Comparison of ENCODE assay signal across 22 cellular contexts in genomic region chr20:25253606-25254275, GRCh38. TPM values are rescaled to one million over a fixed set of nuclear protein-coding genes. Genes with fewer than 3 reads are reported as not detected.
DNase-seq lines count a peak whose midpoint lies in the region; ATAC-seq, FAIRE-seq and TF ChIP-seq lines count a peak whose summit lies in the region.
"Had no signal": no experiment of that assay in that cellular context is flagged by ENCODE, and none has a peak within 500 bp of the region (broad histone marks: within the 10 kb centered on the region; RNA-seq: fewer than 3 reads in every experiment).

No MANE protein-coding gene starts in this region.

- peaks cover 95% of the 10 kb centered on the region for H3K4me1 ChIP-seq in left ventricle myocardium inferior

- no peaks in the 10 kb centered on the region for H3K27me3 ChIP-seq in left ventricle myocardium inferior (ENCODE audit: low read depth)
- H3K27me3 ChIP-seq: gastroesophageal sphincter, upper lobe of left lung had no signal

- FAIRE-seq in HTR-8/SVneo (lab: Jason Lieb, UNC), result no peak
- FAIRE-seq: colon had no signal

- DNase-seq in left ventricle myocardium inferior, result no peak
- DNase-seq in left cardiac atrium, result no peak
- peak; percentile 43 for DNase-seq in kidney glomerular epithelial cell (lab: John Stamatoyannopoulos, UW)
- DNase-seq in HTR-8/SVneo (ENCODE audit: insufficient read length, low spot score), result no peak
- no peak for DNase-seq in UCSD-AML1 (lab: John Stamatoyannopoulos, UW; ENCODE audit: unreplicated experiment)
- no peak for DNase-seq in DMS53 treated with DMSO at 0.1 percent for 48 hours (lab: John Stamatoyannopoulos, UW; ENCODE audit: unreplicated experiment)
- no peak for DNase-seq in NCI-H1694 (lab: John Stamatoyannopoulos, UW)
- DNase-seq: activated gamma-delta T cell; aorta; EL; natural killer cell; NCI-H187; NCI-H446; psoas muscle; SIG-M5; stimulated activated naive CD4-positive, alpha-beta T cell; T-helper 2 cell; upper lobe of left lung had no signal

- peak overlapping the region; percentile 97 for H3K4me3 ChIP-seq in left ventricle myocardium inferior
- H3K4me3 ChIP-seq: gastroesophageal sphincter, HAP-1, psoas muscle, upper lobe of left lung had no signal

- no peak for TF ChIP-seq CTCF in left ventricle myocardium inferior (IDR thresholded peaks at IDR 0.05; ENCODE audit: borderline replicate concordance)
- no peak for TF ChIP-seq CTCF in VCaP (conservative IDR thresholded peaks at IDR 0.05)

- no peaks in the 10 kb centered on the region for H3K9me3 ChIP-seq in left ventricle myocardium inferior (replicated peaks)
- H3K9me3 ChIP-seq: gastroesophageal sphincter, HAP-1, psoas muscle, upper lobe of left lung had no signal

- H3K36me3 ChIP-seq in left ventricle myocardium inferior, result peaks cover 10% of the 10 kb centered on the region
- H3K36me3 ChIP-seq: HAP-1, upper lobe of left lung had no signal

- H3K27ac ChIP-seq in left ventricle myocardium inferior (replicated peaks) (peak overlapping the region; percentile 97), VCaP (peak overlapping the region; percentile 62)
- H3K27ac ChIP-seq: psoas muscle, upper lobe of left lung had no signal

- intact Hi-C loops in left ventricle myocardium inferior (cut with micrococcal nuclease), result no loop called here
- intact Hi-C loops in left cardiac atrium (cut with DNase I), result loop anchor here in 1 of 2 donors (10.0 kb wide), 1 partner anchor 259 kb away; the partner anchor contains the start of gene APMAP

- no peak for ATAC-seq in left cardiac atrium
- ATAC-seq: gastroesophageal sphincter, natural killer cell, psoas muscle had no signal

RNA-seq across cellular contexts. Expression of gene PYGB, which starts 5.9 kb away (rescaled TPM):
- total RNA-seq in left ventricle myocardium inferior, result 218 TPM
- 100 to 1,000 TPM; 103 to 152 TPM for total RNA-seq in left cardiac atrium

RNA-seq across cellular contexts. Expression of gene ENTPD6, which starts 58.2 kb away (rescaled TPM):
- total RNA-seq in left ventricle myocardium inferior (106 TPM), left cardiac atrium (100 to 1,000 TPM; 110 to 127 TPM)
